In the genomic region with DNA sequence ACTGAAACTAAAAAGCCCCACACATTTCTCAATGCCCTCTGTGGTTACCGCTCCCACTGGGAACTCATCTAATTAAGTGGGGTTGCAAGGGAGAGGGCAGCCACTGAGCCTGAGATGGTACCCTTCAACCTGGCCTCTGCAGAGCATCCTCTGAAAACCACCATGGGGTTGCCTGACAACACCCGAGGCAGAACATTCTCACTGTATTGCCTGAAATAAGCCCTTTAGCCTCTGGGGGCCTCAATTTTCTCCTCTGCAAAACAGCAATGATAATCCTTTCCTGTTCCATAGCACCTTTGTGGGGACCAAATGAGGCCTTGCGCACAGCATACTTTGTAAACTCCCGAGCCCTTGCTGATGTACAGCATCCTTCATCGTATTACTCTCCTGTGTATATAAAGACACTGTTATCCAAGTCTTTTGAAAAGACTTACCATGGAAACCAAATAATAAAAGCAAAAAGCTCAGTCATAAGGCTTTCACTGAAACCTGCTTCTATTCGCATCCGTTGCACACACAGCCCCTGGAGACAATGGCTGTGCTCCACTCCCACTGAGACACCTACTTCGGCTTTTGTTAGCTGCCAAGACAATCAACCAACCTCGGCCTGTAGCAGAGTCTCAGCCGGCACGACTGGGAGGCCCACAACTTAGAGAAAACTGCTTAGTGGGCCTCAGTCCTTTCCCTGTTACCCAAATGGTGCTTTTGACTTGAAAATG, we compare ENCODE assay signal across 15 cellular contexts.
DNase-seq lines count a peak whose midpoint lies in the region; ATAC-seq, FAIRE-seq and TF ChIP-seq lines count a peak whose summit lies in the region.
"Had no signal": no experiment of that assay in that cellular context is flagged by ENCODE, and none has a peak within 500 bp of the region (broad histone marks: within the 10 kb centered on the region; RNA-seq: fewer than 3 reads in every experiment).

No MANE protein-coding gene starts in this region.

- RAD21 ChIA-PET in GM12878 (lab: Charles Lee; ENCODE audit: unreplicated experiment) = no interaction called here

- H3K9me3 ChIP-seq in GM12878 (replicated peaks; ENCODE audit: control insufficient read depth, insufficient read depth, low read length) (no peaks in the 10 kb centered on the region; the same call in 2 of the 3 replicates), neuron (ENCODE audit: low read length) (no peaks in the 10 kb centered on the region)

- TF ChIP-seq POLR2A in GM12878 (IDR thresholded peaks at IDR 0.05; ENCODE audit: low read depth, low read length) = no peak

- H3K9ac ChIP-seq in GM12878 (ENCODE audit: control insufficient read depth, insufficient read depth, low read length) = no peak overlapping the region

- SMC1A ChIA-PET in GM12878 (lab: Charles Lee; ENCODE audit: uncharacterized antibody, unreplicated experiment) = interaction anchor here (1.3 to 1.4 kb wide), 2 partner anchors 82 to 251 kb away, joined by 3 read pairs; no protein-coding TSS in a partner anchor

- no peak for TF ChIP-seq CTCF in GM12878 (IDR thresholded peaks at IDR 0.05 in 2 of 3, conservative IDR thresholded peaks at IDR 0.05 in 1 of 3; ENCODE audit: control insufficient read depth in 2 of 3, extremely low read depth in 1 of 3, insufficient read depth in 1 of 3, low read depth in 3 of 3, low read length in 3 of 3)

- H3K4me2 ChIP-seq in GM12878 (ENCODE audit: control insufficient read depth, insufficient read depth) = no peak overlapping the region

- POLR2A ChIA-PET in GM12878 (lab: Charles Lee) = no interaction called here

- DNase-seq in activated CD4-positive, alpha-beta T cell treated with anti-CD3 and anti-CD28 coated beads, Interleukin-2, amount 10 ng/mL, durations not matched to agents 24 days and 14 days = no peak
- DNase-seq in activated CD4-positive, alpha-beta T cell treated with anti-CD3 and anti-CD28 coated beads for 4 hours = no peak
- peak; percentile 24 to 33 for DNase-seq in NCI-H2081 (lab: John Stamatoyannopoulos, UW)
- no peak for DNase-seq in GM12878 (ENCODE audit: low read depth, low spot score)
- no peak for DNase-seq in CD1c-positive myeloid dendritic cell (ENCODE audit: extremely low spot score)
- DNase-seq: amniotic stem cell, left ventricle myocardium superior, NCI-H1436, occipital lobe, T-helper 9 cell had no signal

- H3K27me3 ChIP-seq in GM12878 (replicated peaks in 1 of 2; ENCODE audit: control insufficient read depth in 2 of 2, insufficient read depth in 2 of 2, low read length in 1 of 2) = no peaks in the 10 kb centered on the region; a peak in 1 of 4 replicates
- no peaks in the 10 kb centered on the region for H3K27me3 ChIP-seq in neuron (ENCODE audit: insufficient read depth, low read length)

- H2AFZ ChIP-seq in GM12878 (ENCODE audit: control insufficient read depth, low read depth, low read length) (no peak overlapping the region), neuron (ENCODE audit: low read depth, low read length) (peak overlapping the region; percentile 17)

- H4K20me1 ChIP-seq in GM12878 (ENCODE audit: control insufficient read depth, insufficient read depth) = no peaks in the 10 kb centered on the region; the same call in 1 of the 2 replicates

- in situ Hi-C loops in GM12878 (cut with MboI) = no loop called here

- no TSS peak for BruUV-seq in GM12878 (replicated peaks; lab: Mats Ljungman, UMichigan)

- peaks cover 20% of the 10 kb centered on the region for H3K9me3 Mint-ChIP-seq in activated CD4-positive, alpha-beta T cell treated with anti-CD3 and anti-CD28 coated beads, Interleukin-2, amount 10 ng/mL, durations not matched to agents 24 days and 14 days

- CTCF ChIA-PET in GM12878 (lab: Yijun Ruan, JAX) = no interaction called here

- ATAC-seq in GM12878 (peak; percentile 10; the same call in 1 of the 3 replicates), GM18498 (IDR thresholded peaks at IDR 0.05; ENCODE audit: unreplicated experiment) (no peak), GM21737 (IDR thresholded peaks at IDR 0.05; ENCODE audit: unreplicated experiment) (no peak)
- ATAC-seq: left ventricle myocardium superior had no signal

- H3K4me3 Mint-ChIP-seq in activated CD4-positive, alpha-beta T cell treated with anti-CD3 and anti-CD28 coated beads, Interleukin-2, amount 10 ng/mL, durations not matched to agents 24 days and 14 days = peak overlapping the region; percentile 11

- H3K27ac Mint-ChIP-seq in activated CD4-positive, alpha-beta T cell treated with anti-CD3 and anti-CD28 coated beads, Interleukin-2, amount 10 ng/mL, durations not matched to agents 24 days and 14 days = peak overlapping the region; percentile 30

- peaks cover 7% of the 10 kb centered on the region for H3K36me3 Mint-ChIP-seq in activated CD4-positive, alpha-beta T cell treated with anti-CD3 and anti-CD28 coated beads, Interleukin-2, amount 10 ng/mL, durations not matched to agents 24 days and 14 days (ENCODE audit: low read depth)

- H3K4me1 ChIP-seq in GM12878 (ENCODE audit: control insufficient read depth, insufficient read depth, low read length) = peaks cover 11% of the 10 kb centered on the region
- H3K4me1 ChIP-seq in neuron (ENCODE audit: insufficient read depth, low read length) = peaks cover 36% of the 10 kb centered on the region

- H3K27ac ChIP-seq in GM12878 (ENCODE audit: control insufficient read depth, insufficient read depth) = no peak overlapping the region

- H3K36me3 ChIP-seq in GM12878 (ENCODE audit: control insufficient read depth in 2 of 2, insufficient read depth in 2 of 2, low read length in 1 of 2) = no peaks in the 10 kb centered on the region
- no peaks in the 10 kb centered on the region for H3K36me3 ChIP-seq in neuron (ENCODE audit: insufficient read depth, low read length)

- WGBS in GM12878 (ENCODE audit: insufficient coverage, insufficient replicate concordance, low lambda C conversion rate, missing lambda C conversion rate) = 89% methylated on average over 11 of the region's 11 CpGs

- H3K4me3 ChIP-seq in GM12878 (no peak overlapping the region), neuron (ENCODE audit: low read length) (peak overlapping the region; percentile 19)

- TF ChIP-seq RAD21 in GM12878 (IDR thresholded peaks at IDR 0.05; ENCODE audit: insufficient read depth, low read depth, low read length) = no peak

- TF ChIP-seq EP300 in GM12878 (IDR thresholded peaks at IDR 0.05; ENCODE audit: borderline replicate concordance in 1 of 2, control insufficient read depth in 1 of 2, low read depth in 2 of 2, low read length in 2 of 2) = no peak

- no peaks in the 10 kb centered on the region for H3K79me2 ChIP-seq in GM12878 (ENCODE audit: control insufficient read depth, insufficient read depth, low read length)

- no peak for FAIRE-seq in GM12878 (lab: Jason Lieb, UNC)
- FAIRE-seq: A204.1 had no signal

- peaks cover 38% of the 10 kb centered on the region for H3K4me1 Mint-ChIP-seq in activated CD4-positive, alpha-beta T cell treated with anti-CD3 and anti-CD28 coated beads, Interleukin-2, amount 10 ng/mL, durations not matched to agents 24 days and 14 days

- intact Hi-C loops in activated CD4-positive, alpha-beta T cell treated with anti-CD3 and anti-CD28 coated beads, Interleukin-2, amount 10 ng/mL, durations not matched to agents 24 days and 14 days (cut with micrococcal nuclease) = no loop called here
- intact Hi-C loops in GM12878 (cut with micrococcal nuclease; ENCODE audit: unreplicated experiment) = no loop called here

- no peaks in the 10 kb centered on the region for H3K27me3 Mint-ChIP-seq in activated CD4-positive, alpha-beta T cell treated with anti-CD3 and anti-CD28 coated beads, Interleukin-2, amount 10 ng/mL, durations not matched to agents 24 days and 14 days
- H3K27me3 Mint-ChIP-seq: IgD-negative memory B cell had no signal

TF ChIP-seq in GM12878, 131 proteins besides CTCF, POLR2A, EP300 and RAD21:
- TF ChIP-seq STAT1 (conservative IDR thresholded peaks at IDR 0.05) (no peak), TAF1 (IDR thresholded peaks at IDR 0.05; ENCODE audit: borderline replicate concordance, low read depth, low read length) (no peak), SREBF2 (IDR thresholded peaks at IDR 0.05; ENCODE audit: low read length) (no peak), ZNF622 (IDR thresholded peaks at IDR 0.05) (no peak)

Comparison
In these comparisons a context has a peak if more than half of its experiments do, and no peak if none do; other contexts are left out.
1. DNase-seq: peak in NCI-H2081 (2 of 2); none in activated CD4-positive, alpha-beta T cell treated with anti-CD3 and anti-CD28 coated beads, Interleukin-2, amount 10 ng/mL, durations not matched to agents 24 days and 14 days (single experiment), activated CD4-positive, alpha-beta T cell treated with anti-CD3 and anti-CD28 coated beads for 4 hours (0 of 2), GM12878 (single experiment) and CD1c-positive myeloid dendritic cell (single experiment).